In the genomic region with DNA sequence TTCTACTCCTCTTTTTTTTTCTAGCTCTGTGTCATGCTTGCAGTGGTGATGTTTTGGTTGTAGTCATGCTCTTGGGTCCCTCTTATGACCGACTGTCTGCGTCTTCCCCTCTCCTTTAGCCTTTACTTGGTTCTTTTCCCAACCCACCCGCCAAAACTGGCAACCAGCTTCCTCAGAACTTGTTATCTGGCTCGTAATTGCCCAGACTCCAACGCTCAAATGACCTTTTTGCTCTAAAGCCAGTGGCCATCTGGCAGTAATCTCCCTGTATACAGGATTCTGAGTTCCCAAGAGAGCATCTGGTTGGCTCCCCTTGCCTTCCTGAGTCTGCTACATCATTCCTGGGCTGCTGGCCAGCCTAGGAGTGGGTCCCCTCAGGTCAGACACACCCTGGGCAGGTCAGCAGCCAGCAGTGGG, we compare ENCODE assay signal across 12 cellular contexts.
A peak's percentile ranks its signal among the peaks of the same experiment; 100 is the strongest.
DNase-seq lines count a peak whose midpoint lies in the region; ATAC-seq and TF ChIP-seq lines count a peak whose summit lies in the region.
"Had no signal": no experiment of that assay in that cellular context is flagged by ENCODE, and none has a peak within 500 bp of the region (broad histone marks: within the 10 kb centered on the region; RNA-seq: fewer than 3 reads in every experiment).

No MANE protein-coding gene starts in this region.

- H3K4me3 Mint-ChIP-seq in naive B cell, result peak overlapping the region in 1 of 8 donors; percentile 13
- H3K4me3 Mint-ChIP-seq in activated CD4-positive, alpha-beta T cell treated with anti-CD3 and anti-CD28 coated beads, Interleukin-2, amount 10 ng/mL, durations not matched to agents 24 days and 14 days, result no peak overlapping the region
- H3K4me3 Mint-ChIP-seq: endodermal cell had no signal

- no peak for TF ChIP-seq POLR2A in esophagus squamous epithelium (IDR thresholded peaks at IDR 0.05)

- H3K27me3 ChIP-seq in esophagus squamous epithelium, result no peaks in the 10 kb centered on the region

- peaks cover 24 to 26% (median 25%) of the 10 kb centered on the region in 3 donors for H3K4me1 Mint-ChIP-seq in naive B cell
- H3K4me1 Mint-ChIP-seq in activated CD4-positive, alpha-beta T cell treated with anti-CD3 and anti-CD28 coated beads, Interleukin-2, amount 10 ng/mL, durations not matched to agents 24 days and 14 days, result no peaks in the 10 kb centered on the region

- H3K4me3 ChIP-seq in AG10803 (ENCODE audit: low read length) (no peak overlapping the region), esophagus squamous epithelium (no peak overlapping the region)

- TF ChIP-seq CTCF in AG10803 (conservative IDR thresholded peaks at IDR 0.05; ENCODE audit: low read length), result no peak
- TF ChIP-seq CTCF in esophagus squamous epithelium (IDR thresholded peaks at IDR 0.05), result no peak

- WGBS in esophagus squamous epithelium, 2 donors, result 65 to 77% methylated on average over 5 of the region's 5 CpGs

- ATAC-seq in naive B cell (ENCODE audit: low read depth in 2 of 2) (no peak), GM18870 (IDR thresholded peaks at IDR 0.05; ENCODE audit: unreplicated experiment) (no peak), HG02938 (IDR thresholded peaks at IDR 0.05; ENCODE audit: unreplicated experiment) (no peak)
- ATAC-seq: left colon had no signal

- intact Hi-C loops in esophagus squamous epithelium (cut with DNase I), result no loop called here
- intact Hi-C loops in activated CD4-positive, alpha-beta T cell treated with anti-CD3 and anti-CD28 coated beads, Interleukin-2, amount 10 ng/mL, durations not matched to agents 24 days and 14 days (cut with micrococcal nuclease), result no loop called here

- peak overlapping the region in 3 of 4 donors; percentile 11 to 66 (median 62) for H3K27ac ChIP-seq in esophagus squamous epithelium

- H3K27ac Mint-ChIP-seq in naive B cell, result peak overlapping the region; percentile 46 to 96 (median 87)
- H3K27ac Mint-ChIP-seq in activated CD4-positive, alpha-beta T cell treated with anti-CD3 and anti-CD28 coated beads, Interleukin-2, amount 10 ng/mL, durations not matched to agents 24 days and 14 days, result no peak overlapping the region
- H3K27ac Mint-ChIP-seq: endodermal cell had no signal

- no peaks in the 10 kb centered on the region for H3K9me3 Mint-ChIP-seq in naive B cell
- H3K9me3 Mint-ChIP-seq in activated CD4-positive, alpha-beta T cell treated with anti-CD3 and anti-CD28 coated beads, Interleukin-2, amount 10 ng/mL, durations not matched to agents 24 days and 14 days, result no peaks in the 10 kb centered on the region
- H3K9me3 Mint-ChIP-seq: endodermal cell had no signal

- no peaks in the 10 kb centered on the region for H3K9me3 ChIP-seq in esophagus squamous epithelium

- H3K27me3 Mint-ChIP-seq in naive B cell, result no peaks in the 10 kb centered on the region
- no peaks in the 10 kb centered on the region for H3K27me3 Mint-ChIP-seq in activated CD4-positive, alpha-beta T cell treated with anti-CD3 and anti-CD28 coated beads, Interleukin-2, amount 10 ng/mL, durations not matched to agents 24 days and 14 days

- peaks cover 20 to 29% of the 10 kb centered on the region in 2 donors for H3K36me3 Mint-ChIP-seq in naive B cell
- peaks cover 13% of the 10 kb centered on the region for H3K36me3 Mint-ChIP-seq in activated CD4-positive, alpha-beta T cell treated with anti-CD3 and anti-CD28 coated beads, Interleukin-2, amount 10 ng/mL, durations not matched to agents 24 days and 14 days (ENCODE audit: low read depth)

- H3K36me3 ChIP-seq in esophagus squamous epithelium, result peaks cover 0 to 29% (median 0%) of the 10 kb centered on the region in 3 donors

- peak; percentile 57 for DNase-seq in AG10803 (ENCODE audit: low read depth)
- peak; percentile 41 for DNase-seq in M059J (ENCODE audit: low read depth)
- no peak for DNase-seq in esophagus squamous epithelium (lab: John Stamatoyannopoulos, UW)
- no peak for DNase-seq in naive B cell
- no peak for DNase-seq in activated CD4-positive, alpha-beta T cell treated with anti-CD3 and anti-CD28 coated beads, Interleukin-2, amount 10 ng/mL, durations not matched to agents 24 days and 14 days
- no peak for DNase-seq in HuH-7 (ENCODE audit: low spot score)
- DNase-seq: activated CD4-positive, alpha-beta T cell treated with anti-CD3 and anti-CD28 coated beads for 48 hours; endodermal cell; left colon; NCI-H2081 had no signal

- H3K4me1 ChIP-seq in esophagus squamous epithelium, result peaks cover 4 to 45% (median 21%) of the 10 kb centered on the region in 3 donors

Comparison
In these comparisons a context has a peak if more than half of its experiments do, and no peak if none do; other contexts are left out.
1. DNase-seq: peak in AG10803 (single experiment) and M059J (single experiment); none in esophagus squamous epithelium (single experiment), naive B cell (single experiment), activated CD4-positive, alpha-beta T cell treated with anti-CD3 and anti-CD28 coated beads, Interleukin-2, amount 10 ng/mL, durations not matched to agents 24 days and 14 days (single experiment) and HuH-7 (single experiment).